Comparison of ENCODE assay signal across 19 cellular contexts in genomic region chr14:103694572-103695026, GRCh38. TPM values are rescaled to one million over a fixed set of nuclear protein-coding genes. Genes with fewer than 3 reads are reported as not detected.
DNase-seq lines count a peak whose midpoint lies in the region; ATAC-seq and TF ChIP-seq lines count a peak whose summit lies in the region.
"Had no signal": no experiment of that assay in that cellular context is flagged by ENCODE, and none has a peak within 500 bp of the region (broad histone marks: within the 10 kb centered on the region; RNA-seq: fewer than 3 reads in every experiment).

No MANE protein-coding gene starts in this region.

- H3K9me3 Mint-ChIP-seq in natural killer cell treated with Interleukin-12 subunit alpha and Interleukin-12 subunit beta and Interleukin-15 and Interleukin-18, amount 100 ng/mL, for 72 hours = no peaks in the 10 kb centered on the region
- H3K9me3 Mint-ChIP-seq in natural killer cell = no peaks in the 10 kb centered on the region
- H3K9me3 Mint-ChIP-seq: activated naive CD8-positive, alpha-beta T cell treated with anti-CD3 and anti-CD28 coated beads, Interleukin-2, amount 50 U/mL, for 24 hours; stimulated activated naive CD8-positive, alpha-beta T cell treated with anti-CD3 and anti-CD28 coated beads, Interleukin-15, amount 100 ng/mL, for 72 hours had no signal

- no peaks in the 10 kb centered on the region for H3K27me3 Mint-ChIP-seq in natural killer cell treated with Interleukin-12 subunit alpha and Interleukin-12 subunit beta and Interleukin-15 and Interleukin-18, amount 100 ng/mL, for 72 hours
- H3K27me3 Mint-ChIP-seq in natural killer cell (ENCODE audit: low read depth in 2 of 2) = no peaks in the 10 kb centered on the region
- H3K27me3 Mint-ChIP-seq: activated naive CD8-positive, alpha-beta T cell treated with anti-CD3 and anti-CD28 coated beads, Interleukin-2, amount 50 U/mL, for 24 hours; stimulated activated naive CD8-positive, alpha-beta T cell treated with anti-CD3 and anti-CD28 coated beads, Interleukin-15, amount 100 ng/mL, for 72 hours had no signal

- DNase-seq in natural killer cell treated with Interleukin-12 subunit alpha and Interleukin-12 subunit beta and Interleukin-15 and Interleukin-18, amount 100 ng/mL, for 72 hours (ENCODE audit: low spot score) = peak; percentile 58
- no peak for DNase-seq in natural killer cell
- no peak for DNase-seq in RWPE1 (ENCODE audit: low spot score)
- peak; percentile 45 for DNase-seq in iPS-NIHi7 (ENCODE audit: extremely low spot score)
- no peak for DNase-seq in G401 (ENCODE audit: low spot score)
- no peak for DNase-seq in transverse colon
- no peak for DNase-seq in NCI-H510A treated with DMSO at 0.1 percent for 48 hours (lab: John Stamatoyannopoulos, UW)
- DNase-seq: activated CD4-positive, alpha-beta T cell treated with anti-CD3 and anti-CD28 coated beads, Interleukin-2, amount 50 U/mL, for 4 hours; activated naive CD8-positive, alpha-beta T cell treated with anti-CD3 and anti-CD28 coated beads, Interleukin-2, amount 50 U/mL, for 24 hours; GDM1; NCI-H1417 treated with DMSO at 0.1 percent for 48 hours; NCI-H2171 treated with DMSO at 0.1 percent for 48 hours; NCI-H748 treated with DMSO at 0.1 percent for 48 hours; Peyer's patch; stimulated activated CD4-positive, alpha-beta T cell treated with anti-CD3 and anti-CD28 coated beads, Interleukin-2, amount 100 ng/mL, for 24 hours; stimulated activated naive CD8-positive, alpha-beta T cell treated with anti-CD3 and anti-CD28 coated beads, Interleukin-15, amount 100 ng/mL, for 72 hours had no signal

- no peak overlapping the region for H3K4me3 Mint-ChIP-seq in natural killer cell treated with Interleukin-12 subunit alpha and Interleukin-12 subunit beta and Interleukin-15 and Interleukin-18, amount 100 ng/mL, for 72 hours
- H3K4me3 Mint-ChIP-seq in natural killer cell = no peak overlapping the region
- H3K4me3 Mint-ChIP-seq: activated naive CD8-positive, alpha-beta T cell treated with anti-CD3 and anti-CD28 coated beads, Interleukin-2, amount 50 U/mL, for 24 hours; stimulated activated naive CD8-positive, alpha-beta T cell treated with anti-CD3 and anti-CD28 coated beads, Interleukin-15, amount 100 ng/mL, for 72 hours had no signal

- intact Hi-C loops in natural killer cell (cut with micrococcal nuclease) (no loop called here), transverse colon (cut with DNase I; ENCODE audit: low total_unique reads) (no loop called here)

- CTCF ChIA-PET in RWPE1 (lab: Yijun Ruan, JAX) = interaction anchor here (0.6 to 1.1 kb wide), 2 partner anchors 12 to 223 kb away, joined by 3 to 5 read pairs; no protein-coding TSS in a partner anchor

- in situ Hi-C loops in G401 (cut with HindIII; ENCODE audit: low sequenced_read_pairs) = no loop called here
- in situ Hi-C loops in transverse colon (cut with MboI; ENCODE audit: low pct_ligation_motif_present in 1 of 4, low pct_unique_long_range_greater_than_20kb in 1 of 4, low sequenced_read_pairs in 3 of 4) = no loop called here

- peaks cover 29 to 43% (median 34%) of the 10 kb centered on the region in 4 donors for H3K4me1 ChIP-seq in transverse colon

- H3K9me3 ChIP-seq in transverse colon = no peaks in the 10 kb centered on the region
- H3K9me3 ChIP-seq: Peyer's patch had no signal

- TF ChIP-seq POLR2A in transverse colon (IDR thresholded peaks at IDR 0.05) = no peak

- WGBS in transverse colon (ENCODE audit: low coverage in 1 of 2), 2 donors = 93 to 99% methylated on average over 11 to 20 of the region's 20 CpGs

- POLR2A ChIA-PET in RWPE1 (lab: Yijun Ruan, JAX; ENCODE audit: low non-redundant PET) = no interaction called here

- no peaks in the 10 kb centered on the region for H3K27me3 ChIP-seq in transverse colon
- H3K27me3 ChIP-seq: cardiac muscle cell, Peyer's patch had no signal

- H3K36me3 Mint-ChIP-seq in natural killer cell treated with Interleukin-12 subunit alpha and Interleukin-12 subunit beta and Interleukin-15 and Interleukin-18, amount 100 ng/mL, for 72 hours = no peaks in the 10 kb centered on the region
- H3K36me3 Mint-ChIP-seq in natural killer cell = no peaks in the 10 kb centered on the region

- no peak overlapping the region for H3K4me3 ChIP-seq in transverse colon
- H3K4me3 ChIP-seq: cardiac muscle cell, Peyer's patch had no signal

- no peak for TF ChIP-seq EP300 in transverse colon (IDR thresholded peaks at IDR 0.05; ENCODE audit: low read depth)

- TF ChIP-seq CTCF in natural killer cell (IDR thresholded peaks at IDR 0.05) (no peak), RWPE1 (conservative IDR thresholded peaks at IDR 0.05; ENCODE audit: low read depth) (no peak), transverse colon (IDR thresholded peaks at IDR 0.05) (no peak)

- peaks cover 0 to 15% of the 10 kb centered on the region in 2 donors for H3K4me1 Mint-ChIP-seq in natural killer cell treated with Interleukin-12 subunit alpha and Interleukin-12 subunit beta and Interleukin-15 and Interleukin-18, amount 100 ng/mL, for 72 hours (ENCODE audit: low read depth in 2 of 2)
- peaks cover 7 to 13% of the 10 kb centered on the region in 2 donors for H3K4me1 Mint-ChIP-seq in natural killer cell

- H3K36me3 ChIP-seq in transverse colon = peaks cover 0 to 14% (median 6%) of the 10 kb centered on the region in 4 donors

- H3K27ac ChIP-seq in RWPE1 (peak overlapping the region; percentile 91), transverse colon (no peak overlapping the region)
- H3K27ac ChIP-seq: Peyer's patch had no signal

- no peak overlapping the region for H3K27ac Mint-ChIP-seq in natural killer cell treated with Interleukin-12 subunit alpha and Interleukin-12 subunit beta and Interleukin-15 and Interleukin-18, amount 100 ng/mL, for 72 hours
- no peak overlapping the region for H3K27ac Mint-ChIP-seq in natural killer cell
- H3K27ac Mint-ChIP-seq: activated naive CD8-positive, alpha-beta T cell treated with anti-CD3 and anti-CD28 coated beads, Interleukin-2, amount 50 U/mL, for 24 hours had no signal

- ATAC-seq in natural killer cell treated with Interleukin-12 subunit alpha and Interleukin-12 subunit beta and Interleukin-15 and Interleukin-18, amount 100 ng/mL, for 72 hours = no peak
- no peak for ATAC-seq in natural killer cell
- no peak for ATAC-seq in GM19452 (IDR thresholded peaks at IDR 0.05; ENCODE audit: unreplicated experiment)
- ATAC-seq: activated naive CD8-positive, alpha-beta T cell treated with anti-CD3 and anti-CD28 coated beads, Interleukin-2, amount 50 U/mL, for 24 hours; esophagus mucosa; stimulated activated naive CD8-positive, alpha-beta T cell treated with anti-CD3 and anti-CD28 coated beads, Interleukin-15, amount 100 ng/mL, for 72 hours had no signal

RNA-seq across cellular contexts. Expression of gene XRCC3, which starts 20.7 kb away (rescaled TPM):
- 100 to 1,000 TPM in 1 of 2 donors, 10 to 100 TPM in 1; 37.3 to 112 TPM for total RNA-seq in natural killer cell treated with Interleukin-12 subunit alpha and Interleukin-12 subunit beta and Interleukin-15 and Interleukin-18, amount 100 ng/mL, for 72 hours
- 10 to 100 TPM; 11.6 to 12.8 (median 12.7) TPM for total RNA-seq in natural killer cell
- 52.7 and 53.0 TPM in 2 replicates for total RNA-seq in G401 (2014; rRNA removed; shearing (Covaris generic))
- 10 to 100 TPM in 2 of 4 donors, 1 to 10 TPM in 2; 7.8 to 47.6 (median 23.8) TPM for total RNA-seq in transverse colon

RNA-seq across cellular contexts. Expression of gene ZFYVE21, which starts 21.0 kb away (rescaled TPM):
- 10 to 100 TPM; 13.0 to 22.0 TPM for total RNA-seq in natural killer cell treated with Interleukin-12 subunit alpha and Interleukin-12 subunit beta and Interleukin-15 and Interleukin-18, amount 100 ng/mL, for 72 hours
- 10 to 100 TPM in 1 of 3 donors, 1 to 10 TPM in 2; 5.9 to 10.7 (median 8.5) TPM for total RNA-seq in natural killer cell
- total RNA-seq in G401 (2014; rRNA removed; shearing (Covaris generic)) = 18.1 and 23.4 TPM in 2 replicates
- total RNA-seq in transverse colon = 100 to 1,000 TPM in 2 of 4 donors, 10 to 100 TPM in 2; 90.2 to 214 (median 137) TPM

Comparison
In these comparisons a context has a peak if more than half of its experiments do, and no peak if none do; other contexts are left out.
1. DNase-seq: peak in natural killer cell treated with Interleukin-12 subunit alpha and Interleukin-12 subunit beta and Interleukin-15 and Interleukin-18, amount 100 ng/mL, for 72 hours (single experiment) and iPS-NIHi7 (single experiment); none in natural killer cell (single experiment), RWPE1 (single experiment), G401 (single experiment), transverse colon (single experiment) and NCI-H510A treated with DMSO at 0.1 percent for 48 hours (single experiment).